9 cellular contexts compared by ENCODE assay signal in genomic region chr12:30847259-30847658, GRCh38.
DNase-seq lines count a peak whose midpoint lies in the region; ATAC-seq, FAIRE-seq and TF ChIP-seq lines count a peak whose summit lies in the region.
"Had no signal": no experiment of that assay in that cellular context is flagged by ENCODE, and none has a peak within 500 bp of the region (broad histone marks: within the 10 kb centered on the region; RNA-seq: fewer than 3 reads in every experiment).

No MANE protein-coding gene starts in this region.

- H3K4me1 ChIP-seq in endothelial cell of umbilical vein (ENCODE audit: control insufficient read depth, extremely low read depth, insufficient read depth, low read length) (peaks cover 6% of the 10 kb centered on the region), osteoblast (ENCODE audit: insufficient read depth, low read length) (peaks cover 4% of the 10 kb centered on the region)

- DNase-seq in activated T-cell treated with anti-CD3 and anti-CD28 coated beads, Interleukin-2, amount 50 U/mL, for 72 hours: peak; percentile 25 to 49
- DNase-seq in activated T-cell treated with anti-CD3 and anti-CD28 coated beads, Interleukin-2, amount 50 U/mL, for 48 hours: no peak
- DNase-seq in NB4 (ENCODE audit: low read depth): peak; percentile 80
- peak; percentile 85 for DNase-seq in RPMI8226
- peak; percentile 59 for DNase-seq in endothelial cell of umbilical vein (ENCODE audit: low read depth, low spot score)
- no peak for DNase-seq in osteoblast (ENCODE audit: insufficient read length, low spot score, missing footprints)
- no peak for DNase-seq in occipital lobe (lab: John Stamatoyannopoulos, UW)
- no peak for DNase-seq in COLO829 (ENCODE audit: low spot score)

- peak; percentile 90 for FAIRE-seq in endothelial cell of umbilical vein (lab: Jason Lieb, UNC)

- POLR2A ChIA-PET in endothelial cell of umbilical vein (lab: Charles Lee): no interaction called here

- H3K4me3 ChIP-seq in NB4 (ENCODE audit: low read depth, low read length) (no peak overlapping the region), endothelial cell of umbilical vein (replicated peaks in 1 of 3; ENCODE audit: insufficient read depth in 1 of 3, low read depth in 1 of 3, low read length in 3 of 3) (no peak overlapping the region), osteoblast (ENCODE audit: insufficient read depth, low read length) (no peak overlapping the region)

- H2AFZ ChIP-seq in endothelial cell of umbilical vein (ENCODE audit: low read depth, low read length) (no peak overlapping the region), osteoblast (ENCODE audit: low read length) (no peak overlapping the region)

- dilution Hi-C loops in endothelial cell of umbilical vein (cut with MboI; ENCODE audit: extremely low pct_ligation_motif_present, low sequenced_read_pairs): loop anchor here (25.0 kb wide), 1 partner anchor 390 kb away; no protein-coding TSS in a partner anchor

- H4K20me1 ChIP-seq in endothelial cell of umbilical vein (replicated peaks; ENCODE audit: control insufficient read depth, extremely low read depth, insufficient read depth, low read length) (no peaks in the 10 kb centered on the region), osteoblast (ENCODE audit: insufficient read depth, low read length) (no peaks in the 10 kb centered on the region)

- no peaks in the 10 kb centered on the region for H3K36me3 Mint-ChIP-seq in activated T-cell treated with anti-CD3 and anti-CD28 coated beads, Interleukin-2, amount 50 U/mL, for 72 hours (ENCODE audit: insufficient read depth in 2 of 2)

- no peaks in the 10 kb centered on the region for H3K9me1 ChIP-seq in endothelial cell of umbilical vein (replicated peaks; ENCODE audit: control insufficient read depth, extremely low read depth, insufficient read depth, low read length)

- no peak overlapping the region for H3K27ac ChIP-seq in endothelial cell of umbilical vein (ENCODE audit: insufficient read depth, low read depth, low read length)
- no peak overlapping the region for H3K27ac ChIP-seq in osteoblast (ENCODE audit: low read depth, low read length)

- no TSS peak for BruUV-seq in endothelial cell of umbilical vein (replicated peaks; lab: Mats Ljungman, UMichigan)

- ATAC-seq in activated T-cell treated with anti-CD3 and anti-CD28 coated beads, Interleukin-2, amount 50 U/mL, for 72 hours (replicated peaks in 1 of 2): no peak

- no peaks in the 10 kb centered on the region for H3K9me3 Mint-ChIP-seq in activated T-cell treated with anti-CD3 and anti-CD28 coated beads, Interleukin-2, amount 50 U/mL, for 72 hours
- H3K9me3 Mint-ChIP-seq: central memory CD8-positive, alpha-beta T cell had no signal

- no peak overlapping the region for H3K4me3 Mint-ChIP-seq in activated T-cell treated with anti-CD3 and anti-CD28 coated beads, Interleukin-2, amount 50 U/mL, for 72 hours
- H3K4me3 Mint-ChIP-seq: central memory CD8-positive, alpha-beta T cell had no signal

- H3K4me2 ChIP-seq in endothelial cell of umbilical vein (ENCODE audit: insufficient read depth, low read length) (no peak overlapping the region), osteoblast (ENCODE audit: insufficient read depth, low read length) (no peak overlapping the region)

- CTCF ChIA-PET in endothelial cell of umbilical vein (lab: Charles Lee): interaction anchor here (0.6 to 6.7 kb wide), 22 partner anchors 16 to 1327 kb away, joined by 3 to 123 read pairs (median 5); partner anchors contain the start of gene DDX11

- H3K36me3 ChIP-seq in endothelial cell of umbilical vein (ENCODE audit: control insufficient read depth in 2 of 2, extremely low read depth in 1 of 2, insufficient read depth in 2 of 2, low read length in 2 of 2) (no peaks in the 10 kb centered on the region), osteoblast (ENCODE audit: insufficient read depth, low read length) (no peaks in the 10 kb centered on the region)

- no peaks in the 10 kb centered on the region for H3K9me3 ChIP-seq in endothelial cell of umbilical vein (replicated peaks; ENCODE audit: control insufficient read depth, insufficient read depth, low read length)
- H3K9me3 ChIP-seq in osteoblast (ENCODE audit: low read depth, low read length): no peaks in the 10 kb centered on the region

- no peak overlapping the region for H3K9ac ChIP-seq in endothelial cell of umbilical vein (replicated peaks; ENCODE audit: extremely low read depth, insufficient read depth, low read length)

- peaks cover 10% of the 10 kb centered on the region for H3K4me1 Mint-ChIP-seq in activated T-cell treated with anti-CD3 and anti-CD28 coated beads, Interleukin-2, amount 50 U/mL, for 72 hours (ENCODE audit: low read depth)

- H3K27ac Mint-ChIP-seq in activated T-cell treated with anti-CD3 and anti-CD28 coated beads, Interleukin-2, amount 50 U/mL, for 72 hours: no peak overlapping the region

- peaks cover 3% of the 10 kb centered on the region for H3K27me3 Mint-ChIP-seq in activated T-cell treated with anti-CD3 and anti-CD28 coated beads, Interleukin-2, amount 50 U/mL, for 72 hours (ENCODE audit: low read depth)
- H3K27me3 Mint-ChIP-seq: central memory CD8-positive, alpha-beta T cell had no signal

- intact Hi-C loops in endothelial cell of umbilical vein (cut with micrococcal nuclease): loop anchor here (1.0 to 2.0 kb wide), 4 partner anchors 138 to 426 kb away; no protein-coding TSS in a partner anchor

- TF ChIP-seq CTCF in NB4 (IDR thresholded peaks at IDR 0.05; ENCODE audit: low read depth, low read length) (peak; percentile 72), endothelial cell of umbilical vein (IDR thresholded peaks at IDR 0.05; ENCODE audit: extremely low read depth in 1 of 2, insufficient read depth in 1 of 2, low read depth in 1 of 2, low read length in 2 of 2) (peak; percentile 45 to 46), osteoblast (IDR thresholded peaks at IDR 0.05; ENCODE audit: extremely low read depth, low read depth, low read length) (peak; percentile 74)

- H3K79me2 ChIP-seq in endothelial cell of umbilical vein (ENCODE audit: control insufficient read depth, insufficient read depth, low read length) (no peaks in the 10 kb centered on the region), osteoblast (ENCODE audit: insufficient read depth, low read length) (no peaks in the 10 kb centered on the region)

- H3K27me3 ChIP-seq in endothelial cell of umbilical vein (ENCODE audit: control insufficient read depth in 2 of 2, insufficient read depth in 2 of 2, low read length in 2 of 2) (peaks cover 3 to 5% of the 10 kb centered on the region in 2 experiments), osteoblast (ENCODE audit: insufficient read depth, low read length) (peaks cover 5% of the 10 kb centered on the region)

- TF ChIP-seq POLR2A in NB4 (IDR thresholded peaks at IDR 0.05; ENCODE audit: extremely low read depth, insufficient read length) (no peak), endothelial cell of umbilical vein (IDR thresholded peaks at IDR 0.05; ENCODE audit: low read depth, low read length) (no peak)

TF ChIP-seq in endothelial cell of umbilical vein, 7 proteins besides CTCF, POLR2A, EP300 and RAD21:
- TF ChIP-seq POLR2AphosphoS5 (IDR thresholded peaks at IDR 0.05; ENCODE audit: insufficient read depth, low read depth, low read length) (no peak), GATA2 (IDR thresholded peaks at IDR 0.05; ENCODE audit: insufficient read depth, insufficient read length, low read depth, low read length) (no peak), JUN (IDR thresholded peaks at IDR 0.05; ENCODE audit: borderline replicate concordance, insufficient read depth, insufficient read length, low read depth) (no peak), EZH2 (IDR thresholded peaks at IDR 0.05; ENCODE audit: borderline replicate concordance, low read depth, low read length, severe bottlenecking) (no peak), MYC (IDR thresholded peaks at IDR 0.05; ENCODE audit: low read depth, low read length) (no peak), FOS (IDR thresholded peaks at IDR 0.05; ENCODE audit: borderline replicate concordance, insufficient read depth, low read length) (no peak), MAX (IDR thresholded peaks at IDR 0.05; ENCODE audit: insufficient read depth, insufficient read length) (no peak)

Comparison
In these comparisons a context has a peak if more than half of its experiments do, and no peak if none do; other contexts are left out.
1. DNase-seq: peak in activated T-cell treated with anti-CD3 and anti-CD28 coated beads, Interleukin-2, amount 50 U/mL, for 72 hours (2 of 2), NB4 (single experiment), RPMI8226 (single experiment) and endothelial cell of umbilical vein (single experiment); none in activated T-cell treated with anti-CD3 and anti-CD28 coated beads, Interleukin-2, amount 50 U/mL, for 48 hours (0 of 2), osteoblast (single experiment), occipital lobe (single experiment) and COLO829 (single experiment).
2. Peak in every context shown above with its lines, with median percentiles within 50 percentile points of each other: CTCF ChIP-seq.